18 cellular contexts compared by ENCODE assay signal in genomic region chr19:46886546-46887239, GRCh38. TPM values are rescaled to one million over a fixed set of nuclear protein-coding genes. Genes with fewer than 3 reads are reported as not detected.
DNase-seq lines count a peak whose midpoint lies in the region; ATAC-seq and TF ChIP-seq lines count a peak whose summit lies in the region.
"Had no signal": no experiment of that assay in that cellular context is flagged by ENCODE, and none has a peak within 500 bp of the region (broad histone marks: within the 10 kb centered on the region; RNA-seq: fewer than 3 reads in every experiment).

No MANE protein-coding gene starts in this region.

- ATAC-seq in CD8-positive, alpha-beta T cell = no peak
- ATAC-seq: GM23338, T-cell had no signal

- no peaks in the 10 kb centered on the region for H3K27me3 ChIP-seq in PC-9 (ENCODE audit: insufficient read depth, low read depth)
- H3K27me3 ChIP-seq in CD8-positive, alpha-beta T cell (ENCODE audit: insufficient read depth, low read length) = no peaks in the 10 kb centered on the region
- H3K27me3 ChIP-seq in SJCRH30 = no peaks in the 10 kb centered on the region
- H3K27me3 ChIP-seq: ovary had no signal

- peak overlapping the region; percentile 5; the same call in 1 of the 2 replicates for H3K4me2 ChIP-seq in PC-9
- H3K4me2 ChIP-seq: GM23338 had no signal

- peak; percentile 29 for DNase-seq in AG10803 (ENCODE audit: low read depth)
- peak; percentile 36 for DNase-seq in GM10248 (ENCODE audit: extremely low spot score)
- DNase-seq in PC-9 = no peak
- no peak for DNase-seq in endothelial cell (ENCODE audit: low spot score)
- DNase-seq in CD8-positive, alpha-beta T cell = no peak
- DNase-seq in SJCRH30 = no peak
- no peak for DNase-seq in iPS-NIHi7 (ENCODE audit: extremely low spot score)
- DNase-seq in NCI-H2171 (lab: John Stamatoyannopoulos, UW) = no peak
- DNase-seq: activated effector memory CD4-positive, alpha-beta T cell treated with anti-CD3 and anti-CD28 coated beads, Interleukin-2, amount 50 U/mL, for 16 hours; amniotic stem cell; GDM1; lower lobe of right lung; NCI-H1436; NK-92 treated with Interleukin-12 subunit alpha and Interleukin-12 subunit beta, amount 100 ng/mL, for 24 hours; ovary; T-cell; WERI-Rb-1 had no signal

- H3K4me1 ChIP-seq in PC-9 (replicated peaks; ENCODE audit: insufficient read depth) (peaks cover 51% of the 10 kb centered on the region), SJCRH30 (0 out of 2 replicates have a peak, but pooled peaks cover 2% of the 10 kb centered on the region)
- H3K4me1 ChIP-seq in CD8-positive, alpha-beta T cell (ENCODE audit: insufficient read depth, low read length) = no peaks in the 10 kb centered on the region

- POLR2A ChIA-PET in GM10248 (lab: Yijun Ruan, JAX) (interaction anchor here (0.5 kb wide), 1 partner anchor 229 kb away, joined by 3 read pairs; no protein-coding TSS in a partner anchor), PC-9 (lab: Charles Lee; ENCODE audit: unreplicated experiment) (no interaction called here)
- POLR2A ChIA-PET in CD8-positive, alpha-beta T cell (lab: Charles Lee) = no interaction called here

- TF ChIP-seq CTCF in AG10803 (conservative IDR thresholded peaks at IDR 0.05; ENCODE audit: low read length) = no peak
- no peak for TF ChIP-seq CTCF in GM10248 (IDR thresholded peaks at IDR 0.05; ENCODE audit: control extremely low read depth, extremely low read depth, low read depth, missing control alignments)
- TF ChIP-seq CTCF in PC-9 (conservative IDR thresholded peaks at IDR 0.05) = no peak
- TF ChIP-seq CTCF in endothelial cell (IDR thresholded peaks at IDR 0.05; ENCODE audit: unreplicated experiment) = no peak
- no peak for TF ChIP-seq CTCF in CD8-positive, alpha-beta T cell (IDR thresholded peaks at IDR 0.05)

- no peaks in the 10 kb centered on the region for H3K9me2 ChIP-seq in PC-9 (ENCODE audit: insufficient read depth)

- no peak overlapping the region for H2AFZ ChIP-seq in PC-9
- H2AFZ ChIP-seq: GM23338 had no signal

- no peaks in the 10 kb centered on the region for H3K9me3 ChIP-seq in PC-9 (ENCODE audit: insufficient read depth, low read depth)
- no peaks in the 10 kb centered on the region for H3K9me3 ChIP-seq in CD8-positive, alpha-beta T cell (ENCODE audit: low read length)
- H3K9me3 ChIP-seq in SJCRH30 (replicated peaks) = no peaks in the 10 kb centered on the region
- H3K9me3 ChIP-seq: lower lobe of right lung, ovary had no signal

- H3K36me3 Mint-ChIP-seq in endothelial cell (ENCODE audit: low read depth, unreplicated experiment) = no peaks in the 10 kb centered on the region
- H3K36me3 Mint-ChIP-seq in CD8-positive, alpha-beta T cell = peaks cover 3% of the 10 kb centered on the region

- H3F3A ChIP-seq in PC-9 (ENCODE audit: insufficient read depth, low read depth) = peaks cover 48% of the 10 kb centered on the region

- H3K27ac ChIP-seq in PC-9 (peak overlapping the region; percentile 22), SJCRH30 (no peak overlapping the region)
- H3K27ac ChIP-seq in CD8-positive, alpha-beta T cell (ENCODE audit: low read depth, low read length) = no peak overlapping the region
- H3K27ac ChIP-seq: lower lobe of right lung, ovary, WERI-Rb-1 had no signal

- peaks cover 3% of the 10 kb centered on the region for H3K4me1 Mint-ChIP-seq in endothelial cell (ENCODE audit: unreplicated experiment)
- H3K4me1 Mint-ChIP-seq in CD8-positive, alpha-beta T cell (ENCODE audit: low read depth) = peaks cover 48% of the 10 kb centered on the region

- H3K4me3 Mint-ChIP-seq in endothelial cell (ENCODE audit: unreplicated experiment) = no peak overlapping the region
- no peak overlapping the region for H3K4me3 Mint-ChIP-seq in CD8-positive, alpha-beta T cell
- H3K4me3 Mint-ChIP-seq: GM23338, T-cell had no signal

- no TSS peak for BruUV-seq in PC-9 (replicated peaks; lab: Mats Ljungman, UMichigan)

- no peaks in the 10 kb centered on the region for H4K20me1 ChIP-seq in PC-9 (ENCODE audit: insufficient read depth)

- H3K36me3 ChIP-seq in PC-9 (ENCODE audit: low read depth) (0 out of 2 replicates have a peak, but pooled peaks cover 2% of the 10 kb centered on the region), SJCRH30 (no peaks in the 10 kb centered on the region)
- H3K36me3 ChIP-seq in CD8-positive, alpha-beta T cell (ENCODE audit: insufficient read depth, low read length) = no peaks in the 10 kb centered on the region
- H3K36me3 ChIP-seq: lower lobe of right lung, ovary, WERI-Rb-1 had no signal

- H3K27me3 Mint-ChIP-seq in endothelial cell (ENCODE audit: unreplicated experiment) = peaks cover 2% of the 10 kb centered on the region
- H3K27me3 Mint-ChIP-seq in CD8-positive, alpha-beta T cell (ENCODE audit: low read depth) = no peaks in the 10 kb centered on the region
- H3K27me3 Mint-ChIP-seq: T-cell had no signal

- peak overlapping the region; percentile 17 for H3K27ac Mint-ChIP-seq in endothelial cell (ENCODE audit: unreplicated experiment)
- no peak overlapping the region for H3K27ac Mint-ChIP-seq in CD8-positive, alpha-beta T cell
- H3K27ac Mint-ChIP-seq: GM23338, T-cell had no signal

- H3K79me2 ChIP-seq in PC-9 (ENCODE audit: low read depth) = peaks cover 94% of the 10 kb centered on the region

- H3K4me3 ChIP-seq in AG10803 (ENCODE audit: low read length) (no peak overlapping the region), PC-9 (no peak overlapping the region), SJCRH30 (no peak overlapping the region)
- H3K4me3 ChIP-seq in CD8-positive, alpha-beta T cell (ENCODE audit: low read depth, low read length) = no peak overlapping the region
- H3K4me3 ChIP-seq: GM23338, lower lobe of right lung, ovary had no signal

- H3K9me3 Mint-ChIP-seq in endothelial cell (ENCODE audit: unreplicated experiment) = no peaks in the 10 kb centered on the region
- no peaks in the 10 kb centered on the region for H3K9me3 Mint-ChIP-seq in CD8-positive, alpha-beta T cell
- H3K9me3 Mint-ChIP-seq: GM23338, T-cell had no signal

- intact Hi-C loops in PC-9 (cut with micrococcal nuclease; ENCODE audit: unreplicated experiment) = no loop called here
- intact Hi-C loops in CD8-positive, alpha-beta T cell (cut with DNase I, micrococcal nuclease) = no loop called here

- CTCF ChIA-PET in GM10248 (lab: Yijun Ruan, JAX) (interaction anchor here (1.1 to 1.9 kb wide), 2 partner anchors 10 to 13 kb away, joined by 4 read pairs; no protein-coding TSS in a partner anchor), PC-9 (lab: Charles Lee) (no interaction called here)
- CTCF ChIA-PET in CD8-positive, alpha-beta T cell (lab: Charles Lee) = interaction anchor here (1.7 kb wide), 1 partner anchor 105 kb away, joined by 4 read pairs; no protein-coding TSS in a partner anchor

RNA-seq across cellular contexts. Expression of gene ARHGAP35, which starts 25.9 kb away (rescaled TPM):
- total RNA-seq in PC-9 (2021) (87.8 and 104 TPM in 2 replicates), endothelial cell (ENCODE audit: unreplicated experiment) (71.1 TPM)
- 10 to 100 TPM; 12.8 to 13.4 TPM for total RNA-seq in CD8-positive, alpha-beta T cell
- total RNA-seq in SJCRH30 (2014; rRNA removed; shearing (Covaris generic)) = 44.0 and 49.5 TPM in 2 replicates

RNA-seq across cellular contexts. Expression of gene AP2S1, which starts 36.0 kb away (rescaled TPM):
- total RNA-seq in PC-9 (2021) = 332 and 411 TPM in 2 replicates
- total RNA-seq in endothelial cell (ENCODE audit: unreplicated experiment) = 381 TPM
- total RNA-seq in CD8-positive, alpha-beta T cell = 10 to 100 TPM; 21.3 to 26.1 TPM
- total RNA-seq in SJCRH30 (2014; rRNA removed; shearing (Covaris generic)) = 133 and 139 TPM in 2 replicates

Comparison
In these comparisons a context has a peak if more than half of its experiments do, and no peak if none do; other contexts are left out.
1. DNase-seq: peak in AG10803 (single experiment) and GM10248 (single experiment); none in PC-9 (0 of 2), endothelial cell (single experiment), CD8-positive, alpha-beta T cell (0 of 7), SJCRH30 (0 of 2), iPS-NIHi7 (single experiment) and NCI-H2171 (single experiment).